In the genomic region with DNA sequence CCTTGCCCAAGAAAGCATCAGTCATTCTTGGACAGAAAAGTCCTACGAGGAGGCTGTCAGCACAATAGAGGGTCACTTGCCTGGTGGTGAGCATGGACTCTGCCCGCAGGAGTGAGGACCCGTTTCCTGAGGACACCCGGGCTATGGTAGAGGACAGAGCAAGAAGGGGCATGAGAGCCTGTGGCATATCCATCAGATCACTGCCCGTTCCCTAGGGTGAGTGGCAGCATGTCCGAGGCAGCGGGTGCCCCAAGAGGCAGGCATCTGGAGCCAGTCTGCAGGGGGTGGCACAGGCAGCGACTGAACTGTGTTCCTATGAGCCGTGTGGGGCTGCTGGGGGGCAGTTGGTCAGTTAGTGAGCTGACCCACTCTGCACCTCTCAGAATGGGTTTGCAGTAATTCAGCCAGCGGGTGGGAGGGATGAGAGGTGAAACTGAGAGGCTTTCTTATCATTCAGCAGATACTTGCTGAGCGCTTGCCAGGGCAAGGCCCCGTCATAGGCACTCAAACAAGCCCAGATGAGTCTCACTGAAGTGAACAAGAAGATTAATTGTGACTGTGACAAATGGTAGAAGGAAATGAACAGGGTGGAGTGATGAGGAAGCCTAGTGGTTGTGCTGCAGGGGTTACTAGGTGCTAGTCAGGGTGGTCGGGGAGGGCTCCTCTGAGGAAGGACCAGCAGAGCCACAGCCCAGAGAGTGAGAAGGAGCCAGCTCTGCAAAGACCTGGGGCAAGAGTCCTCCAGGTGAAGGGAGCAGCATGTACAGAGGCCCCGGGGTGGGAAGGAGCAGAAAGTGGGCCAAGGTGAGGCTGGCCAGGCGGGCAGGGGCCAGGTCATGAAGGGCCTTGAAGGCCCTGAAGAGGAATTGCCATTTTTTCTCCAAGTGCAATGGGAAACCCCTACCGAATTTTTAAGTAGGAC, we compare ENCODE assay signal across 14 cellular contexts.
DNase-seq lines count a peak whose midpoint lies in the region; ATAC-seq and TF ChIP-seq lines count a peak whose summit lies in the region.
"Had no signal": no experiment of that assay in that cellular context is flagged by ENCODE, and none has a peak within 500 bp of the region (broad histone marks: within the 10 kb centered on the region; RNA-seq: fewer than 3 reads in every experiment).

No MANE protein-coding gene starts in this region.

- H3K4me3 ChIP-seq in heart right ventricle (no peak overlapping the region), tibial nerve (no peak overlapping the region)
- H3K4me3 ChIP-seq: GM12878 had no signal

- TF ChIP-seq EP300 in tibial nerve (IDR thresholded peaks at IDR 0.05) = no peak

- DNase-seq in activated effector memory CD4-positive, alpha-beta T cell treated with anti-CD3 and anti-CD28 coated beads, Interleukin-2, amount 50 U/mL, for 16 hours = peak; percentile 57
- no peak for DNase-seq in activated effector memory CD4-positive, alpha-beta T cell treated with Interleukin-2 at 50 U/mL for 16 hours
- DNase-seq in amniotic epithelial cell (ENCODE audit: low read depth) (peak; percentile 14), heart right ventricle (no peak), tibial nerve (ENCODE audit: low spot score in 2 of 2) (no peak), NCI-H82 (lab: John Stamatoyannopoulos, UW) (no peak)
- DNase-seq in central memory CD4-positive, alpha-beta T cell = no peak
- DNase-seq: activated CD4-positive, alpha-beta T cell treated with anti-CD3 and anti-CD28 coated beads for 4 hours; DMS79 treated with DMSO at 0.1 percent for 48 hours; effector CD4-positive, alpha-beta T cell; NCI-H2081; nucleus accumbens had no signal

- no peak for TF ChIP-seq CTCF in heart right ventricle (IDR thresholded peaks at IDR 0.05)
- TF ChIP-seq CTCF in tibial nerve (IDR thresholded peaks at IDR 0.05) = no peak

- no peak for TF ChIP-seq POLR2A in tibial nerve (IDR thresholded peaks at IDR 0.05)

- peaks cover 0 to 21% (median 12%) of the 10 kb centered on the region in 11 donors for H3K9me3 ChIP-seq in heart right ventricle
- peaks cover 0 to 14% (median 0%) of the 10 kb centered on the region in 4 donors for H3K9me3 ChIP-seq in tibial nerve

- peak overlapping the region in 9 of 10 donors; percentile 21 to 66 (median 57) for H3K27ac ChIP-seq in heart right ventricle
- H3K27ac ChIP-seq in tibial nerve = peak overlapping the region in 3 of 4 donors; percentile 50 to 72 (median 55)

- 79% methylated on average over 16 of the region's 16 CpGs for WGBS in heart right ventricle, 2 donors
- WGBS in tibial nerve, 2 donors = 82 to 85% methylated on average over 13 to 16 of the region's 16 CpGs

- H3K4me1 ChIP-seq in heart right ventricle (peaks cover 6 to 57% (median 42%) of the 10 kb centered on the region in 9 donors), tibial nerve (peaks cover 0 to 29% (median 0%) of the 10 kb centered on the region in 4 donors)

- intact Hi-C loops in heart right ventricle (cut with DNase I) = loop anchor here in 1 of 10 donors (2.0 kb wide), 1 partner anchor 15 kb away; no protein-coding TSS in a partner anchor

- H3K27me3 ChIP-seq in heart right ventricle = no peaks in the 10 kb centered on the region
- no peaks in the 10 kb centered on the region for H3K27me3 ChIP-seq in tibial nerve

- peaks cover 0 to 78% (median 7%) of the 10 kb centered on the region in 9 donors for H3K36me3 ChIP-seq in heart right ventricle
- peaks cover 0 to 73% (median 0%) of the 10 kb centered on the region in 3 donors for H3K36me3 ChIP-seq in tibial nerve

- ATAC-seq in heart right ventricle (peak in 6 of 8 donors; percentile 10 to 47 (median 32)), SK-N-SH treated with all-trans-retinoic acid at 6 μM for 48 hours (no peak)
- ATAC-seq: GM12878 had no signal

TF ChIP-seq in SK-N-SH treated with all-trans-retinoic acid at 6 μM for 48 hours, 23 proteins besides CTCF, POLR2A, EP300 and RAD21:
- no peak for TF ChIP-seq TCF4 (CRISPR knock-in tag; IDR thresholded peaks at IDR 0.05; ENCODE audit: borderline replicate concordance)

Comparison
In these comparisons a context has a peak if more than half of its experiments do, and no peak if none do; other contexts are left out.
1. DNase-seq: peak in activated effector memory CD4-positive, alpha-beta T cell treated with anti-CD3 and anti-CD28 coated beads, Interleukin-2, amount 50 U/mL, for 16 hours (single experiment) and amniotic epithelial cell (single experiment); none in activated effector memory CD4-positive, alpha-beta T cell treated with Interleukin-2 at 50 U/mL for 16 hours (single experiment), heart right ventricle (0 of 2), tibial nerve (0 of 2), NCI-H82 (single experiment) and central memory CD4-positive, alpha-beta T cell (single experiment).